Comparison of ENCODE assay signal across 10 cellular contexts in genomic region chr11:61918251-61919112, GRCh38. TPM values are rescaled to one million over a fixed set of nuclear protein-coding genes. Genes with fewer than 3 reads are reported as not detected.
DNase-seq lines count a peak whose midpoint lies in the region; ATAC-seq and TF ChIP-seq lines count a peak whose summit lies in the region.
"Had no signal": no experiment of that assay in that cellular context is flagged by ENCODE, and none has a peak within 500 bp of the region (broad histone marks: within the 10 kb centered on the region; RNA-seq: fewer than 3 reads in every experiment).

No MANE protein-coding gene starts in this region.

- no peaks in the 10 kb centered on the region for H3K36me3 Mint-ChIP-seq in CD4-positive, alpha-beta T cell (ENCODE audit: low read depth)
- H3K36me3 Mint-ChIP-seq in IgD-negative memory B cell (no peaks in the 10 kb centered on the region), glutamatergic neuron (ENCODE audit: unreplicated experiment) (no peaks in the 10 kb centered on the region), progenitor cell of endocrine pancreas (ENCODE audit: insufficient read depth) (no peaks in the 10 kb centered on the region)

- no peaks in the 10 kb centered on the region for H3K9me3 ChIP-seq in CD4-positive, alpha-beta T cell (ENCODE audit: control insufficient read depth, low read length)

- CTCF ChIA-PET in CD4-positive, alpha-beta T cell (lab: Charles Lee), result interaction anchor here (0.8 kb wide), 1 partner anchor 20 kb away, joined by 3 read pairs; no protein-coding TSS in a partner anchor

- no peak for ATAC-seq in CD4-positive, alpha-beta T cell (ENCODE audit: poor library complexity)

- H3K9me3 Mint-ChIP-seq in CD4-positive, alpha-beta T cell, result no peaks in the 10 kb centered on the region
- H3K9me3 Mint-ChIP-seq in IgD-negative memory B cell, result no peaks in the 10 kb centered on the region
- H3K9me3 Mint-ChIP-seq in glutamatergic neuron (ENCODE audit: unreplicated experiment), result peaks cover 7% of the 10 kb centered on the region
- no peaks in the 10 kb centered on the region for H3K9me3 Mint-ChIP-seq in progenitor cell of endocrine pancreas (ENCODE audit: low read depth)

- no peak for TF ChIP-seq CTCF in CD4-positive, alpha-beta T cell (IDR thresholded peaks at IDR 0.05)
- no peak for TF ChIP-seq CTCF in glutamatergic neuron (IDR thresholded peaks at IDR 0.05; ENCODE audit: partially characterized antibody, unreplicated experiment)
- TF ChIP-seq CTCF in progenitor cell of endocrine pancreas (IDR thresholded peaks at IDR 0.05; ENCODE audit: unreplicated experiment), result no peak

- peaks cover 15% of the 10 kb centered on the region for H3K4me1 Mint-ChIP-seq in CD4-positive, alpha-beta T cell (ENCODE audit: low read depth)
- H3K4me1 Mint-ChIP-seq in IgD-negative memory B cell (peaks cover 5 to 6% (median 5%) of the 10 kb centered on the region in 3 donors), glutamatergic neuron (ENCODE audit: low read depth, unreplicated experiment) (no peaks in the 10 kb centered on the region), progenitor cell of endocrine pancreas (ENCODE audit: low read depth) (peaks cover 18% of the 10 kb centered on the region)

- intact Hi-C loops in CD4-positive, alpha-beta T cell (cut with DNase I, micrococcal nuclease), result no loop called here

- no peak for DNase-seq in CD4-positive, alpha-beta T cell
- DNase-seq in glutamatergic neuron (no peak), progenitor cell of endocrine pancreas (ENCODE audit: low spot score, unreplicated experiment) (peak; percentile 6), islet precursor cell (no peak), COLO668 (lab: John Stamatoyannopoulos, UW; ENCODE audit: unreplicated experiment) (no peak), NAMALWA (ENCODE audit: low spot score) (no peak), CD1c-positive myeloid dendritic cell (ENCODE audit: extremely low spot score) (no peak)
- DNase-seq: stimulated activated naive CD4-positive, alpha-beta T cell treated with Interleukin-2 at 50 U/mL for 16 hours had no signal

- H3K27me3 Mint-ChIP-seq in CD4-positive, alpha-beta T cell, result peaks cover 78% of the 10 kb centered on the region
- H3K27me3 Mint-ChIP-seq in IgD-negative memory B cell (peaks cover 48% of the 10 kb centered on the region), glutamatergic neuron (ENCODE audit: unreplicated experiment) (peaks cover 13% of the 10 kb centered on the region), progenitor cell of endocrine pancreas (peaks cover 54% of the 10 kb centered on the region)

- H3K27ac Mint-ChIP-seq in CD4-positive, alpha-beta T cell, result no peak overlapping the region
- H3K27ac Mint-ChIP-seq in IgD-negative memory B cell (peak overlapping the region in 1 of 3 donors; percentile 8), glutamatergic neuron (ENCODE audit: unreplicated experiment) (no peak overlapping the region), progenitor cell of endocrine pancreas (no peak overlapping the region)

- peaks cover 43% of the 10 kb centered on the region for H3K27me3 ChIP-seq in CD4-positive, alpha-beta T cell (ENCODE audit: control insufficient read depth, insufficient read depth, low read length)
- H3K27me3 ChIP-seq: cardiac muscle cell had no signal

- POLR2A ChIA-PET in CD4-positive, alpha-beta T cell (lab: Charles Lee), result no interaction called here

- H3K4me3 Mint-ChIP-seq in CD4-positive, alpha-beta T cell, result peak overlapping the region; percentile 75
- peak overlapping the region; percentile 22 to 90 (median 72) for H3K4me3 Mint-ChIP-seq in IgD-negative memory B cell
- peak overlapping the region; percentile 87 for H3K4me3 Mint-ChIP-seq in glutamatergic neuron (ENCODE audit: unreplicated experiment)
- peak overlapping the region; percentile 77 for H3K4me3 Mint-ChIP-seq in progenitor cell of endocrine pancreas (ENCODE audit: low read depth)

- H3K27ac ChIP-seq in CD4-positive, alpha-beta T cell (ENCODE audit: low read depth, low read length), result no peak overlapping the region
- H3K27ac ChIP-seq: cardiac muscle cell had no signal

RNA-seq across cellular contexts. Expression of gene RAB3IL1, which starts 1.1 kb away (rescaled TPM):
- total RNA-seq in CD4-positive, alpha-beta T cell, result not detected
- not detected for polyA plus RNA-seq in IgD-negative memory B cell
- total RNA-seq in glutamatergic neuron (ENCODE audit: unreplicated experiment) (1.3 TPM), progenitor cell of endocrine pancreas (0.53 and 0.67 TPM in 2 replicates)

RNA-seq across cellular contexts. Expression of gene FADS3, which starts 27.1 kb away (rescaled TPM):
- total RNA-seq in CD4-positive, alpha-beta T cell, result 1 to 10 TPM; 6.9 TPM
- polyA plus RNA-seq in IgD-negative memory B cell, result 21.8 TPM
- total RNA-seq in glutamatergic neuron (ENCODE audit: unreplicated experiment), result 9.7 TPM
- total RNA-seq in progenitor cell of endocrine pancreas, result 21.2 and 23.7 TPM in 2 replicates

RNA-seq across cellular contexts. Expression of gene BEST1, which starts 31.7 kb away (rescaled TPM):
- under 1 TPM; 0.14 to 0.25 TPM for total RNA-seq in CD4-positive, alpha-beta T cell
- 1.2 TPM for polyA plus RNA-seq in IgD-negative memory B cell
- total RNA-seq in glutamatergic neuron (ENCODE audit: unreplicated experiment) (4.6 TPM), progenitor cell of endocrine pancreas (0.34 and 0.44 TPM in 2 replicates)

RNA-seq across cellular contexts. Expression of gene FTH1, which starts 49.0 kb away (rescaled TPM):
- total RNA-seq in CD4-positive, alpha-beta T cell, result 1,000 to 10,000 TPM; 2,313 to 2,400 TPM
- 4,223 TPM for polyA plus RNA-seq in IgD-negative memory B cell
- total RNA-seq in glutamatergic neuron (ENCODE audit: unreplicated experiment), result 885 TPM
- 1,669 and 1,699 TPM in 2 replicates for total RNA-seq in progenitor cell of endocrine pancreas
